7 cellular contexts compared by ENCODE assay signal in genomic region chr1:216221260-216221700, GRCh38.
DNase-seq lines count a peak whose midpoint lies in the region; ATAC-seq and TF ChIP-seq lines count a peak whose summit lies in the region.

No MANE protein-coding gene starts in this region.

- DNase-seq in GM04504 (ENCODE audit: low read depth) = peak; percentile 71
- peak; percentile 22 to 82 for DNase-seq in NOMO-1 (lab: John Stamatoyannopoulos, UW; ENCODE audit: unreplicated experiment in 2 of 2)
- peak; percentile 87 for DNase-seq in astrocyte of the spinal cord (ENCODE audit: low read depth, low spot score)
- DNase-seq in iPS DF 4.7 (ENCODE audit: extremely low read depth, low spot score) = peak; percentile 66
- DNase-seq in sciatic nerve (ENCODE audit: low spot score) = no peak

- peak; percentile 99 for ATAC-seq in GM21619 (IDR thresholded peaks at IDR 0.05; ENCODE audit: unreplicated experiment)
- ATAC-seq in sciatic nerve = peak; percentile 88

- peak; percentile 78 for TF ChIP-seq CTCF in astrocyte of the spinal cord (IDR thresholded peaks at IDR 0.05; ENCODE audit: low read depth, low read length)

- intact Hi-C loops in sciatic nerve (cut with DNase I) = no loop called here

- H3K9ac ChIP-seq in HUES6 (ENCODE audit: low read length) = no peak overlapping the region

- in situ Hi-C loops in astrocyte of the spinal cord (cut with HindIII; ENCODE audit: low sequenced_read_pairs) = no loop called here

- peak overlapping the region; percentile 48 for H3K4me3 ChIP-seq in HUES6 (ENCODE audit: low read depth, low read length)
- H3K4me3 ChIP-seq in astrocyte of the spinal cord (ENCODE audit: low read depth, low read length) = peak overlapping the region; percentile 41

- peaks cover 6% of the 10 kb centered on the region; the same call in 1 of the 2 replicates for H3K4me1 ChIP-seq in HUES6 (ENCODE audit: control insufficient read depth, insufficient read depth, low read length)

- no peak overlapping the region for H3K27ac ChIP-seq in HUES6 (ENCODE audit: low read depth, low read length)

- H3K36me3 ChIP-seq in HUES6 (ENCODE audit: control insufficient read depth, insufficient read depth, low read length) = no peaks in the 10 kb centered on the region

- H3K9me3 ChIP-seq in HUES6 (ENCODE audit: control insufficient read depth, insufficient read depth, low read depth, low read length) = no peaks in the 10 kb centered on the region

- no peaks in the 10 kb centered on the region for H3K27me3 ChIP-seq in HUES6 (ENCODE audit: control insufficient read depth, insufficient read depth, low read length)
